In the genomic region with DNA sequence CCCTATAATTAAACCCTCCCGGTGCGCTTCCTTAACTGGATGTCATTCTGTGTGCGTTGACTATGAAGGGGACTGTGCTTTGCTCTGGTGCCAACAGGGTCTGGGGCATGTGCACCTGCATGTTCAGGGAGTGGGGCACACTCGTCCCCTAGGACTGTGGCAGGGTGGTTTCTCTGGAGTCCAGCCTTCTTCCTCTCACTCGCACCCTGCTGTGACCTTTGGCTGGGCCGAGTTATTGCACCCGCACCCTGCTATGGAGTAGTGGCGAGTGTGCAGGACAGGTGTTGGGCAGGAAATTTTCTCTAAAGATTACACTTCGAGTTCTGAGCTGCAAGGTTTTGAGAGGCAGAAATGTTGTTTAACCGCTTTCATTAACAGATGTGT, we compare ENCODE assay signal across 16 cellular contexts.
"Had no signal": no experiment of that assay in that cellular context is flagged by ENCODE, and none has a peak within 500 bp of the region (broad histone marks: within the 10 kb centered on the region; RNA-seq: fewer than 3 reads in every experiment).

No MANE protein-coding gene starts in this region.

- H3K36me3 ChIP-seq: brain microvascular endothelial cell, pancreas had no signal

- H3K9me3 ChIP-seq: esophagus muscularis mucosa, lower lobe of right lung, pancreas had no signal

- H3K4me3 Mint-ChIP-seq: activated naive CD8-positive, alpha-beta T cell; naive thymus-derived CD8-positive, alpha-beta T cell had no signal

- ATAC-seq: activated CD4-positive, CD25-positive, alpha-beta regulatory T cell treated with anti-CD3 and anti-CD28 coated beads, Interleukin-2, amount 50 U/mL, for 24 hours; lower lobe of right lung; naive thymus-derived CD8-positive, alpha-beta T cell had no signal

- H3K27me3 ChIP-seq: brain microvascular endothelial cell, dorsolateral prefrontal cortex, esophagus muscularis mucosa, pancreas had no signal

- H3K27ac ChIP-seq: brain microvascular endothelial cell, dorsolateral prefrontal cortex, esophagus muscularis mucosa, lower lobe of right lung, pancreas had no signal

- H3K27me3 Mint-ChIP-seq: activated naive CD8-positive, alpha-beta T cell; naive thymus-derived CD8-positive, alpha-beta T cell had no signal

- H3K9me3 Mint-ChIP-seq: naive thymus-derived CD8-positive, alpha-beta T cell had no signal

- DNase-seq: activated CD4-positive, alpha-beta T cell treated with anti-CD3 and anti-CD28 coated beads, Interleukin-2, amount 50 U/mL, for 4 hours; activated gamma-delta T cell; activated T-cell treated with anti-CD3 and anti-CD28 coated beads, Interleukin-2, amount 50 U/mL, for 48 hours; amygdala; brain microvascular endothelial cell; dorsolateral prefrontal cortex; hypothalamus; lower lobe of right lung; midbrain; naive thymus-derived CD8-positive, alpha-beta T cell; pancreas; stimulated activated CD4-positive, alpha-beta T cell treated with anti-CD3 and anti-CD28 coated beads, Interleukin-4, amount 100 ng/mL, for 4 hours; T-helper 2 cell had no signal

- H3K4me1 ChIP-seq: pancreas had no signal

- H3K4me3 ChIP-seq: dorsolateral prefrontal cortex, esophagus muscularis mucosa, lower lobe of right lung, pancreas had no signal
